17 cellular contexts compared by ENCODE assay signal in the genomic region with DNA sequence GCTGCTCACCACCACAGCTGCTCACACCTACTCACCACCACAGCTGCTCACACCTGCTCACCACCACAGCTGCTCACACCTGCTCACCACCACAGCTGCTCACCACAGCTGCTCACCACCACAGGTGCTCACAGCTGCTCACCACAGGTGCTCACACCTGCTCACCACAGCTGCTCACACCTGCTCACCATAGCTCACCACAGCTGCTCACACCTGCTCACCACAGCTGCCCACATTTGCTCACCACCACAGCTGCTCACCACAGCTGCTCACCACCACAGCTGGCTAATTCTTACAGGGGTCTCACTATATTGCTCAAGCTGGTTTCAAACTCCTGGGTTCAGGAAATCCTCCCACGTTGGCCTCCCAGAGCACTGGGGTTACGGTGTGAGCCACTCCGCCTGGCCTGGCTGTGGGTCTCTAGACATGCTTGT. TPM values are rescaled to one million over a fixed set of nuclear protein-coding genes. Genes with fewer than 3 reads are reported as not detected.
DNase-seq lines count a peak whose midpoint lies in the region; ATAC-seq, FAIRE-seq and TF ChIP-seq lines count a peak whose summit lies in the region.
"Had no signal": no experiment of that assay in that cellular context is flagged by ENCODE, and none has a peak within 500 bp of the region (broad histone marks: within the 10 kb centered on the region; RNA-seq: fewer than 3 reads in every experiment).

No MANE protein-coding gene starts in this region.

- no peak overlapping the region for H2BK15ac ChIP-seq in IMR-90 (ENCODE audit: low read depth, low read length)

- H2AFZ ChIP-seq in IMR-90 (replicated peaks; ENCODE audit: low read length, poor library complexity) (no peak overlapping the region), osteoblast (ENCODE audit: low read length) (no peak overlapping the region)
- H2AFZ ChIP-seq: GM23248 had no signal

- H3K56ac ChIP-seq in IMR-90 (ENCODE audit: extremely low read depth, insufficient read depth, low read length) = no peak overlapping the region

- H3K23ac ChIP-seq in IMR-90 (ENCODE audit: low read depth, low read length) = no peak overlapping the region

- H3K36me3 Mint-ChIP-seq in activated T-cell treated with anti-CD3 and anti-CD28 coated beads, Interleukin-2, amount 50 U/mL, for 24 hours (ENCODE audit: low read depth) = peaks cover 95% of the 10 kb centered on the region
- H3K36me3 Mint-ChIP-seq in activated naive CD4-positive, alpha-beta T cell treated with anti-CD3 and anti-CD28 coated beads, Interleukin-2, amount 50 U/mL, for 72 hours = peaks cover 38 to 47% of the 10 kb centered on the region in 2 donors

- H3K27ac Mint-ChIP-seq in activated T-cell treated with anti-CD3 and anti-CD28 coated beads, Interleukin-2, amount 50 U/mL, for 24 hours = peak overlapping the region; percentile 88
- peak overlapping the region; percentile 81 to 85 for H3K27ac Mint-ChIP-seq in activated naive CD4-positive, alpha-beta T cell treated with anti-CD3 and anti-CD28 coated beads, Interleukin-2, amount 50 U/mL, for 72 hours

- no TSS peak for BruUV-seq in IMR-90 (replicated peaks; lab: Mats Ljungman, UMichigan)

- H3K9me3 Mint-ChIP-seq in activated T-cell treated with anti-CD3 and anti-CD28 coated beads, Interleukin-2, amount 50 U/mL, for 24 hours = no peaks in the 10 kb centered on the region
- H3K9me3 Mint-ChIP-seq in activated naive CD4-positive, alpha-beta T cell treated with anti-CD3 and anti-CD28 coated beads, Interleukin-2, amount 50 U/mL, for 72 hours = peaks cover 8 to 16% of the 10 kb centered on the region in 2 donors

- ATAC-seq in IMR-90 (ENCODE audit: low read depth) (no peak), GM19351 (IDR thresholded peaks at IDR 0.05; ENCODE audit: unreplicated experiment) (no peak)
- peak; percentile 45 to 56 for ATAC-seq in activated naive CD4-positive, alpha-beta T cell treated with anti-CD3 and anti-CD28 coated beads, Interleukin-2, amount 50 U/mL, for 72 hours
- ATAC-seq: right lobe of liver had no signal

- H3K27ac ChIP-seq in IMR-90 (ENCODE audit: insufficient read depth, low read length) = no peak overlapping the region
- no peak overlapping the region for H3K27ac ChIP-seq in osteoblast (ENCODE audit: low read depth, low read length)
- H3K27ac ChIP-seq: cardiac muscle cell, GM23248, right lobe of liver had no signal

- H4K8ac ChIP-seq in IMR-90 (ENCODE audit: low read depth in 2 of 2, low read length in 2 of 2) = no peak overlapping the region

- no peak for TF ChIP-seq CTCF in IMR-90 (conservative IDR thresholded peaks at IDR 0.05; ENCODE audit: low read depth, low read length)
- no peak for TF ChIP-seq CTCF in osteoblast (IDR thresholded peaks at IDR 0.05; ENCODE audit: extremely low read depth, low read depth, low read length)

- no peak overlapping the region for H2AK5ac ChIP-seq in IMR-90 (ENCODE audit: low read depth, low read length)

- H2AK9ac ChIP-seq in IMR-90 (replicated peaks; ENCODE audit: low read depth, low read length, poor library complexity) = peak overlapping the region; percentile 37

- intact Hi-C loops in IMR-90 (cut with micrococcal nuclease) = no loop called here

- no peak for DNase-seq in activated T-cell treated with anti-CD3 and anti-CD28 coated beads, Interleukin-2, amount 50 U/mL, for 24 hours
- no peak for DNase-seq in activated T-cell treated with anti-CD3 and anti-CD28 coated beads for 4 hours
- no peak for DNase-seq in IMR-90
- no peak for DNase-seq in activated naive CD4-positive, alpha-beta T cell treated with anti-CD3 and anti-CD28 coated beads, Interleukin-2, amount 50 U/mL, for 72 hours (ENCODE audit: low spot score in 2 of 2)
- DNase-seq in osteoblast (ENCODE audit: insufficient read length, low spot score, missing footprints) = peak; percentile 13
- DNase-seq in frontal cortex (ENCODE audit: low spot score in 2 of 2) = no peak
- no peak for DNase-seq in effector CD8-positive, alpha-beta T cell (lab: John Stamatoyannopoulos, UW)
- DNase-seq: activated gamma-delta T cell; DMS 273 treated with DMSO at 0.1 percent for 48 hours; GM23248; mammary epithelial cell; MV-4-11; SK-N-SH; stimulated activated CD4-positive, alpha-beta T cell treated with anti-CD3 and anti-CD28 coated beads, Interleukin-2, amount 100 ng/mL, for 48 hours had no signal

- H3K27me3 ChIP-seq in IMR-90 (ENCODE audit: control insufficient read depth, insufficient read depth, low read length) (no peaks in the 10 kb centered on the region), osteoblast (ENCODE audit: insufficient read depth, low read length) (no peaks in the 10 kb centered on the region)
- H3K27me3 ChIP-seq: cardiac muscle cell, right lobe of liver had no signal

- no peak for TF ChIP-seq RAD21 in IMR-90 (IDR thresholded peaks at IDR 0.05; ENCODE audit: low read length)

- H3K27me3 Mint-ChIP-seq in activated T-cell treated with anti-CD3 and anti-CD28 coated beads, Interleukin-2, amount 50 U/mL, for 24 hours = no peaks in the 10 kb centered on the region

- H3K4ac ChIP-seq in IMR-90 (ENCODE audit: low read depth, low read length) = no peak overlapping the region

- no peaks in the 10 kb centered on the region for H3K79me2 ChIP-seq in osteoblast (ENCODE audit: insufficient read depth, low read length)

- no peak overlapping the region for H2BK120ac ChIP-seq in IMR-90 (ENCODE audit: low read depth, low read length)

- H3K9ac ChIP-seq in IMR-90 (ENCODE audit: low read depth, low read length) = no peak overlapping the region
- H3K9ac ChIP-seq: GM23248, SK-N-SH had no signal

- in situ Hi-C loops in IMR-90 (cut with MboI; ENCODE audit: low sequenced_read_pairs) = no loop called here

- H4K20me1 ChIP-seq in IMR-90 (ENCODE audit: insufficient read depth, low read length) (peaks cover 10% of the 10 kb centered on the region), osteoblast (ENCODE audit: insufficient read depth, low read length) (peaks cover 4% of the 10 kb centered on the region)

- H2BK5ac ChIP-seq in IMR-90 (ENCODE audit: low read depth, low read length, poor library complexity, severe bottlenecking) = no peak overlapping the region

- CTCF ChIA-PET in IMR-90 (lab: Yijun Ruan, JAX) = no interaction called here

- FAIRE-seq in frontal cortex (lab: Jason Lieb, UNC) = no peak

- WGBS in IMR-90 (ENCODE audit: extremely low coverage in 2 of 2, insufficient read length in 1 of 2), 2 experiments = 100% methylated on average over 3 of the region's 3 CpGs; no CpG with 5 or more reads in 1 of the 2 experiments

- no peak overlapping the region for H4K5ac ChIP-seq in IMR-90 (ENCODE audit: low read depth, low read length)

- POLR2A ChIA-PET in IMR-90 (lab: Charles Lee; ENCODE audit: unreplicated experiment) = no interaction called here

- peaks cover 9% of the 10 kb centered on the region for H3K4me1 Mint-ChIP-seq in activated T-cell treated with anti-CD3 and anti-CD28 coated beads, Interleukin-2, amount 50 U/mL, for 24 hours (ENCODE audit: low read depth)

- no peak overlapping the region for H3K14ac ChIP-seq in IMR-90 (replicated peaks; ENCODE audit: low read depth, low read length)

- H3K9me3 ChIP-seq in IMR-90 (ENCODE audit: control insufficient read depth, insufficient read depth, low read length) (no peaks in the 10 kb centered on the region), osteoblast (ENCODE audit: low read depth, low read length) (no peaks in the 10 kb centered on the region)
- H3K9me3 ChIP-seq: right lobe of liver, SK-N-SH had no signal

- TF ChIP-seq POLR2A in IMR-90 (IDR thresholded peaks at IDR 0.05; ENCODE audit: low read depth, low read length) = no peak

- no peak overlapping the region for H2BK20ac ChIP-seq in IMR-90 (ENCODE audit: low read depth, low read length)

- H3K4me3 Mint-ChIP-seq in activated T-cell treated with anti-CD3 and anti-CD28 coated beads, Interleukin-2, amount 50 U/mL, for 24 hours = no peak overlapping the region

- H3K4me1 ChIP-seq in IMR-90 (ENCODE audit: control insufficient read depth, insufficient read depth, low read length) (no peaks in the 10 kb centered on the region), osteoblast (ENCODE audit: insufficient read depth, low read length) (no peaks in the 10 kb centered on the region)
- H3K4me1 ChIP-seq: right lobe of liver had no signal

- H3K36me3 ChIP-seq in IMR-90 (ENCODE audit: control insufficient read depth, insufficient read depth, low read length) (peaks cover 53% of the 10 kb centered on the region), osteoblast (ENCODE audit: insufficient read depth, low read length) (peaks cover 47% of the 10 kb centered on the region)

- H3K4me2 ChIP-seq in IMR-90 (ENCODE audit: low read depth, low read length) (no peak overlapping the region), osteoblast (ENCODE audit: insufficient read depth, low read length) (no peak overlapping the region)
- H3K4me2 ChIP-seq: SK-N-SH had no signal

- H4K91ac ChIP-seq in IMR-90 (ENCODE audit: insufficient read depth, low read depth, low read length) = no peak overlapping the region

- H3K79me1 ChIP-seq in IMR-90 (ENCODE audit: low read depth in 1 of 2, low read length in 2 of 2) = peaks cover 0 to 9% of the 10 kb centered on the region in 2 experiments; a peak in 2 of 4 replicates

- dilution Hi-C loops in IMR-90 (cut with HindIII; ENCODE audit: low sequenced_read_pairs, unreplicated experiment) = no loop called here

- no peak overlapping the region for H3K18ac ChIP-seq in IMR-90 (ENCODE audit: low read depth, low read length)

- H3K4me3 ChIP-seq in IMR-90 (ENCODE audit: insufficient read depth, low read depth, low read length) (no peak overlapping the region), osteoblast (ENCODE audit: insufficient read depth, low read length) (no peak overlapping the region)
- H3K4me3 ChIP-seq: cardiac muscle cell, GM23248, right lobe of liver had no signal

- 0 out of 2 replicates have a peak, but pooled peaks cover 3% of the 10 kb centered on the region for H3K9me1 ChIP-seq in IMR-90 (ENCODE audit: insufficient read depth, low read length)

TF ChIP-seq in IMR-90, 13 proteins besides CTCF, POLR2A, EP300 and RAD21 (continues in another document):
- TF ChIP-seq MXI1 (IDR thresholded peaks at IDR 0.05; ENCODE audit: borderline replicate concordance, low read depth, low read length) = no peak
- no peak for TF ChIP-seq NFE2L2 (IDR thresholded peaks at IDR 0.05; ENCODE audit: low read depth, low read length)
- no peak for TF ChIP-seq USF2 (IDR thresholded peaks at IDR 0.05; ENCODE audit: low read depth, low read length)

RNA-seq across cellular contexts. Expression of gene CPLX1, which starts 30.6 kb away (rescaled TPM):
- total RNA-seq in IMR-90 (2012; rRNA removed) (not detected in 2 replicates), osteoblast (not detected in 2 replicates), frontal cortex (1.2 TPM)
- polyA plus RNA-seq in IMR-90 (2012; rRNA removed) = 0.05 and 0.06 TPM in 2 replicates
- polyA plus RNA-seq in IMR-90 (2012; cell fraction: cytosol; rRNA removed) = 0.05 and 0.13 TPM in 2 replicates
- polyA plus RNA-seq in IMR-90 (2012; cell fraction: nucleus; rRNA removed; ENCODE audit: low replicate concordance) = 0.25 and 0.30 TPM in 2 replicates
- 1 to 10 TPM in 1 of 2 donors, under 1 TPM in 1; 0.11 to 1.9 TPM for total RNA-seq in activated naive CD4-positive, alpha-beta T cell treated with anti-CD3 and anti-CD28 coated beads, Interleukin-2, amount 50 U/mL, for 72 hours
- total RNA-seq: GM23248 had no signal
- polyA plus RNA-seq: GM23248 had no signal

Comparison
In these comparisons a context has a peak if more than half of its experiments do, and no peak if none do; other contexts are left out.
1. ATAC-seq: peak in activated naive CD4-positive, alpha-beta T cell treated with anti-CD3 and anti-CD28 coated beads, Interleukin-2, amount 50 U/mL, for 72 hours (2 of 2); none in IMR-90 (single experiment) and GM19351 (single experiment).